ENCODE assay signal across 1 cellular context in genomic region chr11:102933627-102934026, GRCh38.
TF ChIP-seq lines count a peak whose summit lies in the region.

No MANE protein-coding gene starts in this region.

TF ChIP-seq in GM12878, 131 proteins besides CTCF, POLR2A, EP300 and RAD21 (continued from another document):
- TF ChIP-seq ZBTB40 (IDR thresholded peaks at IDR 0.05; ENCODE audit: borderline replicate concordance): peak; percentile 53; the same call in 1 of the 2 replicates
- no peak for TF ChIP-seq HDAC2 (IDR thresholded peaks at IDR 0.05)
- peak; percentile 67; the same call in 1 of the 2 replicates for TF ChIP-seq SPI1 (IDR thresholded peaks at IDR 0.05; ENCODE audit: borderline replicate concordance, insufficient read depth, low read depth, low read length)
- peak; percentile 40 for TF ChIP-seq E2F8 (IDR thresholded peaks at IDR 0.05; ENCODE audit: low read depth, partially characterized antibody)
- TF ChIP-seq ESRRA (IDR thresholded peaks at IDR 0.05; ENCODE audit: low read length): no peak
- no peak; the same call in 1 of the 2 replicates for TF ChIP-seq RELB (IDR thresholded peaks at IDR 0.05; ENCODE audit: low read depth)
- TF ChIP-seq BHLHE40 (IDR thresholded peaks at IDR 0.05; ENCODE audit: borderline replicate concordance in 1 of 2, low read depth in 2 of 2, low read length in 1 of 2): peak in 1 of 2 experiments; percentile 49; a peak in 1 of 4 replicates
- peak; percentile 37 to 54; a peak in 2 of 4 replicates for TF ChIP-seq IKZF2 (IDR thresholded peaks at IDR 0.05)
TF ChIP-seq in GM12878: peak in this region for 22.
